ENCODE assay signal across 9 cellular contexts in genomic region chr11:33064033-33064825, GRCh38. TPM values are rescaled to one million over a fixed set of nuclear protein-coding genes. Genes with fewer than 3 reads are reported as not detected.
DNase-seq lines count a peak whose midpoint lies in the region; ATAC-seq and TF ChIP-seq lines count a peak whose summit lies in the region.
"Had no signal": no experiment of that assay in that cellular context is flagged by ENCODE, and none has a peak within 500 bp of the region (broad histone marks: within the 10 kb centered on the region; RNA-seq: fewer than 3 reads in every experiment).

No MANE protein-coding gene starts in this region.

- H3K27me3 ChIP-seq in DOHH2 (ENCODE audit: control insufficient read depth, low read length) (no peaks in the 10 kb centered on the region), esophagus muscularis mucosa (no peaks in the 10 kb centered on the region), rectal smooth muscle tissue (ENCODE audit: control insufficient read depth, insufficient read depth, low read length) (no peaks in the 10 kb centered on the region)

- no peak for ATAC-seq in HG03460 (IDR thresholded peaks at IDR 0.05; ENCODE audit: unreplicated experiment)

- WGBS in esophagus muscularis mucosa = 38% methylated on average over 11 of the region's 11 CpGs

- TF ChIP-seq EP300 in esophagus muscularis mucosa (IDR thresholded peaks at IDR 0.05) = no peak

- H3K9me2 ChIP-seq in DOHH2 (replicated peaks; ENCODE audit: control insufficient read depth, low read length) = no peaks in the 10 kb centered on the region

- H3K9me3 ChIP-seq in DOHH2 (ENCODE audit: control insufficient read depth, insufficient read depth, low read length) (no peaks in the 10 kb centered on the region), esophagus muscularis mucosa (no peaks in the 10 kb centered on the region)

- H3K79me2 ChIP-seq in DOHH2 (ENCODE audit: control insufficient read depth, low read length) = no peaks in the 10 kb centered on the region

- no peak overlapping the region for H3K27ac ChIP-seq in DOHH2 (ENCODE audit: low read depth, low read length)
- peak overlapping the region; percentile 69 for H3K27ac ChIP-seq in RWPE1
- peak overlapping the region in 3 of 4 donors; percentile 38 to 45 (median 40) for H3K27ac ChIP-seq in esophagus muscularis mucosa (replicated peaks in 1 of 4)
- H3K27ac ChIP-seq in rectal smooth muscle tissue (ENCODE audit: low read depth, low read length) = peak overlapping the region; percentile 81

- no peak for DNase-seq in RWPE1 (ENCODE audit: low spot score)
- DNase-seq in esophagus muscularis mucosa (ENCODE audit: extremely low spot score) = no peak
- DNase-seq in NCI-H510A treated with DMSO at 0.1 percent for 48 hours (lab: John Stamatoyannopoulos, UW) = no peak
- no peak for DNase-seq in NCI-H2227 (lab: John Stamatoyannopoulos, UW; ENCODE audit: unreplicated experiment)
- DNase-seq in DMS79 (lab: John Stamatoyannopoulos, UW) = no peak
- DNase-seq: NCI-H146 had no signal

- peaks cover 24% of the 10 kb centered on the region for H3K4me1 ChIP-seq in DOHH2 (ENCODE audit: control insufficient read depth, low read length)
- H3K4me1 ChIP-seq in esophagus muscularis mucosa = peaks cover 0 to 41% (median 36%) of the 10 kb centered on the region in 4 donors
- H3K4me1 ChIP-seq in rectal smooth muscle tissue (ENCODE audit: control insufficient read depth, insufficient read depth, low read length) = peaks cover 37% of the 10 kb centered on the region

- POLR2A ChIA-PET in RWPE1 (lab: Yijun Ruan, JAX; ENCODE audit: low non-redundant PET) = no interaction called here

- no peak overlapping the region for H3K9ac ChIP-seq in rectal smooth muscle tissue (ENCODE audit: low read length)

- TF ChIP-seq POLR2A in esophagus muscularis mucosa (IDR thresholded peaks at IDR 0.05; ENCODE audit: low read depth) = no peak

- H3K4me2 ChIP-seq in DOHH2 (ENCODE audit: low read length) = peak overlapping the region; percentile 25; the same call in 1 of the 2 replicates

- H4K20me1 ChIP-seq in DOHH2 (ENCODE audit: control insufficient read depth, insufficient read depth, low read depth, low read length) = no peaks in the 10 kb centered on the region

- H3F3A ChIP-seq in DOHH2 (ENCODE audit: control insufficient read depth, insufficient read depth) = no peaks in the 10 kb centered on the region

- CTCF ChIA-PET in RWPE1 (lab: Yijun Ruan, JAX) = interaction anchor here (0.6 to 1.8 kb wide), 5 partner anchors 9 to 865 kb away, joined by 3 to 6 read pairs (median 3); partner anchors contain the start of gene TCP11L1

- no peak for TF ChIP-seq CTCF in DOHH2 (IDR thresholded peaks at IDR 0.05; ENCODE audit: low read depth, low read length, poor library complexity, severe bottlenecking)
- TF ChIP-seq CTCF in RWPE1 (conservative IDR thresholded peaks at IDR 0.05; ENCODE audit: low read depth) = no peak
- no peak for TF ChIP-seq CTCF in esophagus muscularis mucosa (IDR thresholded peaks at IDR 0.05)

- no peak overlapping the region for H3K4me3 ChIP-seq in DOHH2 (ENCODE audit: low read length)
- no peak overlapping the region for H3K4me3 ChIP-seq in esophagus muscularis mucosa
- no peak overlapping the region for H3K4me3 ChIP-seq in rectal smooth muscle tissue (ENCODE audit: low read length)

- H3K36me3 ChIP-seq in DOHH2 (ENCODE audit: control insufficient read depth, low read length) (peaks cover 28% of the 10 kb centered on the region), esophagus muscularis mucosa (peaks cover 44 to 87% (median 79%) of the 10 kb centered on the region in 4 donors), rectal smooth muscle tissue (ENCODE audit: control insufficient read depth, insufficient read depth, low read length) (peaks cover 22% of the 10 kb centered on the region)

- intact Hi-C loops in esophagus muscularis mucosa (cut with DNase I) = loop anchor here (2.0 kb wide), 1 partner anchor 103 kb away; no protein-coding TSS in a partner anchor

RNA-seq across cellular contexts. Expression of gene TCP11L1, which starts 24.9 kb away (rescaled TPM):
- 10 to 100 TPM; 39.6 to 66.0 (median 58.3) TPM for total RNA-seq in esophagus muscularis mucosa

RNA-seq across cellular contexts. Expression of gene DEPDC7, which starts 48.6 kb away (rescaled TPM):
- 1 to 10 TPM; 1.3 to 2.3 (median 1.8) TPM for total RNA-seq in esophagus muscularis mucosa
